In genomic region chr15:35723852-35724251, GRCh38 we compare ENCODE assay signal across 20 cellular contexts.
DNase-seq lines count a peak whose midpoint lies in the region; TF ChIP-seq lines count a peak whose summit lies in the region.
"Had no signal": no experiment of that assay in that cellular context is flagged by ENCODE, and none has a peak within 500 bp of the region (broad histone marks: within the 10 kb centered on the region; RNA-seq: fewer than 3 reads in every experiment).

No MANE protein-coding gene starts in this region.

- no peaks in the 10 kb centered on the region for H3K36me3 ChIP-seq in adipocyte (ENCODE audit: control insufficient read depth, insufficient read depth, low read length, severe bottlenecking)
- no peaks in the 10 kb centered on the region for H3K36me3 ChIP-seq in BE2C
- H3K36me3 ChIP-seq: HAP-1 had no signal

- H3K9me3 ChIP-seq in adipocyte (ENCODE audit: control insufficient read depth, low read length): no peaks in the 10 kb centered on the region
- H3K9me3 ChIP-seq in BE2C: no peaks in the 10 kb centered on the region
- H3K9me3 ChIP-seq: Caco-2, HAP-1 had no signal

- H3K9me3 Mint-ChIP-seq in type B pancreatic cell: peaks cover 10% of the 10 kb centered on the region

- DNase-seq in HS-27A (ENCODE audit: low read depth) (peak; percentile 54), adipocyte (ENCODE audit: low read depth) (peak; percentile 46), iris pigment epithelial cell (ENCODE audit: low read depth) (peak; percentile 34), type B pancreatic cell (ENCODE audit: extremely low spot score, unreplicated experiment) (no peak), medulla oblongata (ENCODE audit: extremely low spot score) (no peak), HEK293T (ENCODE audit: extremely low spot score) (no peak), BE2C (no peak)
- DNase-seq: ACHN; Caco-2; CD4-positive, CD25-positive, alpha-beta regulatory T cell; GF-D8; NCI-H1105; NCI-H2081 treated with DMSO at 0.1 percent for 48 hours; NCI-H510A; NCI-H82; OCI-M1; SHP77 had no signal

- H3K27me3 ChIP-seq in adipocyte (replicated peaks; ENCODE audit: control insufficient read depth, insufficient read depth, low read length): no peaks in the 10 kb centered on the region
- H3K27me3 ChIP-seq in BE2C: no peaks in the 10 kb centered on the region

- H3K9ac ChIP-seq in adipocyte (ENCODE audit: low read length): no peak overlapping the region

- no peak overlapping the region for H3K4me3 Mint-ChIP-seq in type B pancreatic cell
- H3K4me3 Mint-ChIP-seq: CD4-positive, CD25-positive, alpha-beta regulatory T cell had no signal

- peaks cover 23% of the 10 kb centered on the region for H3K4me1 Mint-ChIP-seq in type B pancreatic cell (ENCODE audit: unreplicated experiment)
- H3K4me1 Mint-ChIP-seq: CD4-positive, CD25-positive, alpha-beta regulatory T cell had no signal

- H3K27ac Mint-ChIP-seq in type B pancreatic cell: peak overlapping the region; percentile 12
- H3K27ac Mint-ChIP-seq: CD4-positive, CD25-positive, alpha-beta regulatory T cell had no signal

- POLR2A ChIA-PET in HEK293T (lab: Yijun Ruan, JAX): no interaction called here

- H3K4me3 ChIP-seq in adipocyte (ENCODE audit: low read length): no peak overlapping the region
- H3K4me3 ChIP-seq in BE2C (ENCODE audit: low read depth, low read length): no peak overlapping the region
- H3K4me3 ChIP-seq: GM12878, HAP-1, K562 had no signal

- CTCF ChIA-PET in HEK293T (lab: Yijun Ruan, JAX): no interaction called here

- TF ChIP-seq CTCF in type B pancreatic cell (conservative IDR thresholded peaks at IDR 0.05) (no peak), BE2C (IDR thresholded peaks at IDR 0.05; ENCODE audit: low read depth, low read length) (no peak)

- no peaks in the 10 kb centered on the region for H3K36me3 Mint-ChIP-seq in type B pancreatic cell
- H3K36me3 Mint-ChIP-seq: CD4-positive, CD25-positive, alpha-beta regulatory T cell had no signal

- no peaks in the 10 kb centered on the region for H3K27me3 Mint-ChIP-seq in type B pancreatic cell

- H3K4me1 ChIP-seq in adipocyte (ENCODE audit: control insufficient read depth, insufficient read depth, low read length): no peaks in the 10 kb centered on the region
- peaks cover 6% of the 10 kb centered on the region; the same call in 1 of the 2 replicates for H3K4me1 ChIP-seq in BE2C
- H3K4me1 ChIP-seq: HAP-1 had no signal

TF ChIP-seq in HEK293T, 16 proteins besides CTCF, POLR2A, EP300 and RAD21:
- TF ChIP-seq LEF1 (IDR thresholded peaks at IDR 0.05; ENCODE audit: borderline replicate concordance): no peak
- TF ChIP-seq L3MBTL2 (conservative IDR thresholded peaks at IDR 0.05): no peak
- TF ChIP-seq NFRKB (IDR thresholded peaks at IDR 0.05): no peak
- no peak for TF ChIP-seq FOXM1 (IDR thresholded peaks at IDR 0.05; ENCODE audit: borderline replicate concordance)
- no peak for TF ChIP-seq TARDBP (IDR thresholded peaks at IDR 0.05)

Comparison
In these comparisons a context has a peak if more than half of its experiments do, and no peak if none do; other contexts are left out.
1. DNase-seq: peak in HS-27A (single experiment), adipocyte (single experiment) and iris pigment epithelial cell (single experiment); none in type B pancreatic cell (single experiment), medulla oblongata (single experiment), HEK293T (single experiment) and BE2C (single experiment).